8 cellular contexts compared by ENCODE assay signal in genomic region chr4:37675587-37676290, GRCh38. TPM values are rescaled to one million over a fixed set of nuclear protein-coding genes. Genes with fewer than 3 reads are reported as not detected.
DNase-seq lines count a peak whose midpoint lies in the region; ATAC-seq and TF ChIP-seq lines count a peak whose summit lies in the region.

No MANE protein-coding gene starts in this region.

- H3K36me3 ChIP-seq in stomach = no peaks in the 10 kb centered on the region
- no peaks in the 10 kb centered on the region for H3K36me3 ChIP-seq in prostate gland

- peak; percentile 74 for DNase-seq in activated CD8-positive, alpha-beta memory T cell treated with anti-CD3 and anti-CD28 coated beads, Interleukin-2, amount 10 ng/mL, durations not matched to agents 7 days and 5 days
- DNase-seq in activated CD8-positive, alpha-beta memory T cell treated with anti-CD3 and anti-CD28 coated beads, Interleukin-2, amount 50 U/mL, for 4 hours = no peak
- peak; percentile 45 for DNase-seq in activated T-helper 1 cell treated with anti-CD3 and anti-CD28 coated beads, Interleukin-12 subunit alpha, Interleukin-12 subunit beta, Interleukin-2, Interleukin-4 antibody, amounts not matched to agents 30 ng/mL and 10 ng/mL and 1 ng/mL, durations not matched to agents 14 hours and 24 hours and 36 hours (ENCODE audit: low spot score)
- DNase-seq in stomach (peak; percentile 51), prostate gland (ENCODE audit: low spot score) (no peak), iPS-NIHi11 (ENCODE audit: low spot score) (no peak), C1 segment of cervical spinal cord (lab: John Stamatoyannopoulos, UW) (no peak)

- H3K27me3 ChIP-seq in stomach (no peaks in the 10 kb centered on the region), prostate gland (replicated peaks; ENCODE audit: insufficient read depth) (no peaks in the 10 kb centered on the region)

- peak overlapping the region; percentile 77 for H3K27ac Mint-ChIP-seq in activated CD8-positive, alpha-beta memory T cell treated with anti-CD3 and anti-CD28 coated beads, Interleukin-2, amount 10 ng/mL, durations not matched to agents 7 days and 5 days
- H3K27ac Mint-ChIP-seq in activated T-helper 1 cell treated with anti-CD3 and anti-CD28 coated beads, Interleukin-12 subunit alpha, Interleukin-12 subunit beta, Interleukin-2, Interleukin-4 antibody, amounts not matched to agents 30 ng/mL and 10 ng/mL and 1 ng/mL, durations not matched to agents 14 hours and 24 hours and 36 hours = peak overlapping the region; percentile 77

- peak overlapping the region; percentile 38 for H3K4me3 Mint-ChIP-seq in activated CD8-positive, alpha-beta memory T cell treated with anti-CD3 and anti-CD28 coated beads, Interleukin-2, amount 10 ng/mL, durations not matched to agents 7 days and 5 days
- peak overlapping the region; percentile 74 for H3K4me3 Mint-ChIP-seq in activated T-helper 1 cell treated with anti-CD3 and anti-CD28 coated beads, Interleukin-12 subunit alpha, Interleukin-12 subunit beta, Interleukin-2, Interleukin-4 antibody, amounts not matched to agents 30 ng/mL and 10 ng/mL and 1 ng/mL, durations not matched to agents 14 hours and 24 hours and 36 hours

- no peak for TF ChIP-seq EP300 in stomach (IDR thresholded peaks at IDR 0.05)

- peaks cover 78% of the 10 kb centered on the region for H3K4me1 Mint-ChIP-seq in activated CD8-positive, alpha-beta memory T cell treated with anti-CD3 and anti-CD28 coated beads, Interleukin-2, amount 10 ng/mL, durations not matched to agents 7 days and 5 days
- peaks cover 72% of the 10 kb centered on the region for H3K4me1 Mint-ChIP-seq in activated T-helper 1 cell treated with anti-CD3 and anti-CD28 coated beads, Interleukin-12 subunit alpha, Interleukin-12 subunit beta, Interleukin-2, Interleukin-4 antibody, amounts not matched to agents 30 ng/mL and 10 ng/mL and 1 ng/mL, durations not matched to agents 14 hours and 24 hours and 36 hours (ENCODE audit: low read depth)

- intact Hi-C loops in activated T-helper 1 cell treated with anti-CD3 and anti-CD28 coated beads, Interleukin-12 subunit alpha, Interleukin-12 subunit beta, Interleukin-2, Interleukin-4 antibody, amounts not matched to agents 30 ng/mL and 10 ng/mL and 1 ng/mL, durations not matched to agents 14 hours and 24 hours and 36 hours (cut with micrococcal nuclease) = no loop called here
- intact Hi-C loops in stomach (cut with DNase I; ENCODE audit: low total_unique reads) (no loop called here), prostate gland (cut with DNase I) (no loop called here)

- peak overlapping the region in 1 of 4 donors; percentile 1 for H3K4me3 ChIP-seq in stomach
- no peak overlapping the region for H3K4me3 ChIP-seq in prostate gland

- H3K27ac ChIP-seq in stomach (peak overlapping the region; percentile 21 to 84 (median 62)), prostate gland (no peak overlapping the region)

- peaks cover 49 to 97% (median 63%) of the 10 kb centered on the region in 4 donors for H3K4me1 ChIP-seq in stomach
- H3K4me1 ChIP-seq in prostate gland (replicated peaks) = no peaks in the 10 kb centered on the region

- H3K9me3 ChIP-seq in stomach = no peaks in the 10 kb centered on the region
- H3K9me3 ChIP-seq in prostate gland = no peaks in the 10 kb centered on the region

- peak; percentile 87 for ATAC-seq in activated CD8-positive, alpha-beta memory T cell treated with anti-CD3 and anti-CD28 coated beads, Interleukin-2, amount 10 ng/mL, durations not matched to agents 7 days and 5 days
- peak; percentile 93 for ATAC-seq in HG03025 (IDR thresholded peaks at IDR 0.05; ENCODE audit: low FRiP score, unreplicated experiment)

- no peaks in the 10 kb centered on the region for H3K27me3 Mint-ChIP-seq in activated CD8-positive, alpha-beta memory T cell treated with anti-CD3 and anti-CD28 coated beads, Interleukin-2, amount 10 ng/mL, durations not matched to agents 7 days and 5 days
- H3K27me3 Mint-ChIP-seq in activated T-helper 1 cell treated with anti-CD3 and anti-CD28 coated beads, Interleukin-12 subunit alpha, Interleukin-12 subunit beta, Interleukin-2, Interleukin-4 antibody, amounts not matched to agents 30 ng/mL and 10 ng/mL and 1 ng/mL, durations not matched to agents 14 hours and 24 hours and 36 hours (ENCODE audit: insufficient read depth) = no peaks in the 10 kb centered on the region

- TF ChIP-seq CTCF in stomach (IDR thresholded peaks at IDR 0.05) (no peak), prostate gland (IDR thresholded peaks at IDR 0.05) (no peak)

- TF ChIP-seq POLR2A in stomach (IDR thresholded peaks at IDR 0.05) (no peak), prostate gland (IDR thresholded peaks at IDR 0.05) (no peak)

- H3K36me3 Mint-ChIP-seq in activated CD8-positive, alpha-beta memory T cell treated with anti-CD3 and anti-CD28 coated beads, Interleukin-2, amount 10 ng/mL, durations not matched to agents 7 days and 5 days = peaks cover 73% of the 10 kb centered on the region
- peaks cover 44% of the 10 kb centered on the region for H3K36me3 Mint-ChIP-seq in activated T-helper 1 cell treated with anti-CD3 and anti-CD28 coated beads, Interleukin-12 subunit alpha, Interleukin-12 subunit beta, Interleukin-2, Interleukin-4 antibody, amounts not matched to agents 30 ng/mL and 10 ng/mL and 1 ng/mL, durations not matched to agents 14 hours and 24 hours and 36 hours (ENCODE audit: low read depth)

- no peaks in the 10 kb centered on the region for H3K9me3 Mint-ChIP-seq in activated CD8-positive, alpha-beta memory T cell treated with anti-CD3 and anti-CD28 coated beads, Interleukin-2, amount 10 ng/mL, durations not matched to agents 7 days and 5 days (ENCODE audit: low read depth)
- peaks cover 4% of the 10 kb centered on the region for H3K9me3 Mint-ChIP-seq in activated T-helper 1 cell treated with anti-CD3 and anti-CD28 coated beads, Interleukin-12 subunit alpha, Interleukin-12 subunit beta, Interleukin-2, Interleukin-4 antibody, amounts not matched to agents 30 ng/mL and 10 ng/mL and 1 ng/mL, durations not matched to agents 14 hours and 24 hours and 36 hours

- CTCF ChIA-PET in activated CD8-positive, alpha-beta memory T cell treated with anti-CD3 and anti-CD28 coated beads, Interleukin-2, amount 10 ng/mL, durations not matched to agents 7 days and 5 days (lab: Charles Lee) = interaction anchor here (1.0 to 2.1 kb wide), 5 partner anchors 11 to 73 kb away, joined by 3 to 7 read pairs (median 3); partner anchors contain the start of gene RELL1

- 15 to 56% (median 38%) methylated on average over 1 of the region's 1 CpG for WGBS in stomach, 5 donors
- 47% methylated on average over 1 of the region's 1 CpG for WGBS in prostate gland

RNA-seq across cellular contexts. Expression of gene RELL1, which starts 10.4 kb away (rescaled TPM):
- total RNA-seq in activated CD8-positive, alpha-beta memory T cell treated with anti-CD3 and anti-CD28 coated beads, Interleukin-2, amount 10 ng/mL, durations not matched to agents 7 days and 5 days = 10 to 100 TPM; 35.5 to 42.3 TPM
- 21.0 and 21.4 TPM in 2 replicates for total RNA-seq in activated T-helper 1 cell treated with anti-CD3 and anti-CD28 coated beads, Interleukin-12 subunit alpha, Interleukin-12 subunit beta, Interleukin-2, Interleukin-4 antibody, amounts not matched to agents 30 ng/mL and 10 ng/mL and 1 ng/mL, durations not matched to agents 14 hours and 24 hours and 36 hours
- total RNA-seq in stomach (100 to 1,000 TPM in 1 of 5 donors, 10 to 100 TPM in 3, 1 to 10 TPM in 1; 2.9 to 113 (median 92.5) TPM), prostate gland (10 to 100 TPM; 18.9 to 26.2 TPM)
- polyA plus RNA-seq in stomach = 1 to 10 TPM; 1.3 to 8.3 (median 2.4) TPM

Comparison
In these comparisons a context has a peak if more than half of its experiments do, and no peak if none do; other contexts are left out.
1. DNase-seq: peak in activated CD8-positive, alpha-beta memory T cell treated with anti-CD3 and anti-CD28 coated beads, Interleukin-2, amount 10 ng/mL, durations not matched to agents 7 days and 5 days (single experiment), activated T-helper 1 cell treated with anti-CD3 and anti-CD28 coated beads, Interleukin-12 subunit alpha, Interleukin-12 subunit beta, Interleukin-2, Interleukin-4 antibody, amounts not matched to agents 30 ng/mL and 10 ng/mL and 1 ng/mL, durations not matched to agents 14 hours and 24 hours and 36 hours (single experiment) and stomach (single experiment); none in activated CD8-positive, alpha-beta memory T cell treated with anti-CD3 and anti-CD28 coated beads, Interleukin-2, amount 50 U/mL, for 4 hours (single experiment), prostate gland (single experiment), iPS-NIHi11 (single experiment) and C1 segment of cervical spinal cord (0 of 14).
2. H3K27ac ChIP-seq: peak in stomach (5 of 5); none in prostate gland (0 of 2).